1 cellular context compared by ENCODE assay signal in the genomic region with DNA sequence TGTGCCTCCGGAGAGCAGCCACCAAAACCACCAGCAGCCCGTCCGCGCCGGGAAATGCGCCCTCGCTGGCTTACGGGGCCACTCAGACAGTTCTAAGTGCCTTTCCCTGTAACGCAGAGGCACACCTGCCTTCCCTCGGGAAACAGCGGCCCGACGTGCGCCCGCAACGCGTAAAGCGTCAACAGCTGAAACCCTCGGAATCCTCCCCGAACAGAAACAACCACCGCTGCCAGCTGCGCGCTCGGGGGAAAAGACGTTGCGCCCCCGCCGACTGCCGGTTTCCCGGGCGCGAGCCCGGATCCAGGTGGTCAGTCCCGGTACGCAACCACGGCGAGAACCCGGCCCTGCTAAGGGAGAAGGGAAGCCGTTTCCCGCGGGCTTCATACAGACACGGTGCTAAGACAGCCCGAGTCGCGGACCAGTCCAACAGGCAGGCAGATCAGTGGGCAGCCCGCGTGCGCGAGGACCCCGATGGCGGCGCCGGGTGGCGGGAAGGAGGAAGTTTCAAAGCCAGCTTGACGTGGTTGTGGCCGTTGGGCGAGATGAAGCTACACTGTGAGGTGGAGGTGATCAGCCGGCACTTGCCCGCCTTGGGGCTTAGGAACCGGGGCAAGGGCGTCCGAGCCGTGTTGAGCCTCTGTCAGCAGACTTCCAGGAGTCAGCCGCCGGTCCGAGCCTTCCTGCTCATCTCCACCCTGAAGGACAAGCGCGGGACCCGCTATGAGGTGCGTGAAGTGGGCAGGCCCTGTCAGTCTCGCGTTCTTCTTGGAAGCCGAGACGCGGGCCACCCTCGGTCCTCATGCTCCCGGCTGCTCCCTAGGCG.
TF ChIP-seq lines count a peak whose summit lies in the region.

A gene with protein sequence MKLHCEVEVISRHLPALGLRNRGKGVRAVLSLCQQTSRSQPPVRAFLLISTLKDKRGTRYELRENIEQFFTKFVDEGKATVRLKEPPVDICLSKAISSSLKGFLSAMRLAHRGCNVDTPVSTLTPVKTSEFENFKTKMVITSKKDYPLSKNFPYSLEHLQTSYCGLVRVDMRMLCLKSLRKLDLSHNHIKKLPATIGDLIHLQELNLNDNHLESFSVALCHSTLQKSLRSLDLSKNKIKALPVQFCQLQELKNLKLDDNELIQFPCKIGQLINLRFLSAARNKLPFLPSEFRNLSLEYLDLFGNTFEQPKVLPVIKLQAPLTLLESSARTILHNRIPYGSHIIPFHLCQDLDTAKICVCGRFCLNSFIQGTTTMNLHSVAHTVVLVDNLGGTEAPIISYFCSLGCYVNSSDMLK (plus strand): TSS at position 462 of the 823 bp plus-strand sequence. CDS start 81 bp downstream, at position 543.

TF ChIP-seq in HepG2, 621 proteins besides CTCF, POLR2A, EP300 and RAD21 (continued from another document and continues in another):
- TF ChIP-seq, protein P1, sequence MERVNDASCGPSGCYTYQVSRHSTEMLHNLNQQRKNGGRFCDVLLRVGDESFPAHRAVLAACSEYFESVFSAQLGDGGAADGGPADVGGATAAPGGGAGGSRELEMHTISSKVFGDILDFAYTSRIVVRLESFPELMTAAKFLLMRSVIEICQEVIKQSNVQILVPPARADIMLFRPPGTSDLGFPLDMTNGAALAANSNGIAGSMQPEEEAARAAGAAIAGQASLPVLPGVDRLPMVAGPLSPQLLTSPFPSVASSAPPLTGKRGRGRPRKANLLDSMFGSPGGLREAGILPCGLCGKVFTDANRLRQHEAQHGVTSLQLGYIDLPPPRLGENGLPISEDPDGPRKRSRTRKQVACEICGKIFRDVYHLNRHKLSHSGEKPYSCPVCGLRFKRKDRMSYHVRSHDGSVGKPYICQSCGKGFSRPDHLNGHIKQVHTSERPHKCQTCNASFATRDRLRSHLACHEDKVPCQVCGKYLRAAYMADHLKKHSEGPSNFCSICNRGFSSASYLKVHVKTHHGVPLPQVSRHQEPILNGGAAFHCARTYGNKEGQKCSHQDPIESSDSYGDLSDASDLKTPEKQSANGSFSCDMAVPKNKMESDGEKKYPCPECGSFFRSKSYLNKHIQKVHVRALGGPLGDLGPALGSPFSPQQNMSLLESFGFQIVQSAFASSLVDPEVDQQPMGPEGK (CRISPR knock-in tag; IDR thresholded peaks at IDR 0.05), result peak; percentile 9
- no peak; the same call in 1 of the 2 replicates for TF ChIP-seq ONECUT2 (CRISPR knock-in tag; IDR thresholded peaks at IDR 0.05)
- TF ChIP-seq, protein P2, sequence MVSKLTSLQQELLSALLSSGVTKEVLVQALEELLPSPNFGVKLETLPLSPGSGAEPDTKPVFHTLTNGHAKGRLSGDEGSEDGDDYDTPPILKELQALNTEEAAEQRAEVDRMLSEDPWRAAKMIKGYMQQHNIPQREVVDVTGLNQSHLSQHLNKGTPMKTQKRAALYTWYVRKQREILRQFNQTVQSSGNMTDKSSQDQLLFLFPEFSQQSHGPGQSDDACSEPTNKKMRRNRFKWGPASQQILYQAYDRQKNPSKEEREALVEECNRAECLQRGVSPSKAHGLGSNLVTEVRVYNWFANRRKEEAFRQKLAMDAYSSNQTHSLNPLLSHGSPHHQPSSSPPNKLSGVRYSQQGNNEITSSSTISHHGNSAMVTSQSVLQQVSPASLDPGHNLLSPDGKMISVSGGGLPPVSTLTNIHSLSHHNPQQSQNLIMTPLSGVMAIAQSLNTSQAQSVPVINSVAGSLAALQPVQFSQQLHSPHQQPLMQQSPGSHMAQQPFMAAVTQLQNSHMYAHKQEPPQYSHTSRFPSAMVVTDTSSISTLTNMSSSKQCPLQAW (CRISPR knock-in tag; IDR thresholded peaks at IDR 0.05), result peak; percentile 91
- peak; percentile 47; the same call in 1 of the 2 replicates for TF ChIP-seq ZNF710 (CRISPR knock-in tag; IDR thresholded peaks at IDR 0.05; ENCODE audit: borderline replicate concordance)
- peak; percentile 58; the same call in 1 of the 2 replicates for TF ChIP-seq ZNF737 (CRISPR knock-in tag; IDR thresholded peaks at IDR 0.05; ENCODE audit: borderline replicate concordance)
- TF ChIP-seq SALL2 (CRISPR knock-in tag; IDR thresholded peaks at IDR 0.05), result peak; percentile 87; the same call in 1 of the 2 replicates
- TF ChIP-seq TBX2 (CRISPR knock-in tag; IDR thresholded peaks at IDR 0.05; ENCODE audit: borderline replicate concordance), result peak; percentile 74
- no peak for TF ChIP-seq ZNF101 (CRISPR knock-in tag; IDR thresholded peaks at IDR 0.05; ENCODE audit: borderline replicate concordance, low read depth)
- TF ChIP-seq, protein P3, sequence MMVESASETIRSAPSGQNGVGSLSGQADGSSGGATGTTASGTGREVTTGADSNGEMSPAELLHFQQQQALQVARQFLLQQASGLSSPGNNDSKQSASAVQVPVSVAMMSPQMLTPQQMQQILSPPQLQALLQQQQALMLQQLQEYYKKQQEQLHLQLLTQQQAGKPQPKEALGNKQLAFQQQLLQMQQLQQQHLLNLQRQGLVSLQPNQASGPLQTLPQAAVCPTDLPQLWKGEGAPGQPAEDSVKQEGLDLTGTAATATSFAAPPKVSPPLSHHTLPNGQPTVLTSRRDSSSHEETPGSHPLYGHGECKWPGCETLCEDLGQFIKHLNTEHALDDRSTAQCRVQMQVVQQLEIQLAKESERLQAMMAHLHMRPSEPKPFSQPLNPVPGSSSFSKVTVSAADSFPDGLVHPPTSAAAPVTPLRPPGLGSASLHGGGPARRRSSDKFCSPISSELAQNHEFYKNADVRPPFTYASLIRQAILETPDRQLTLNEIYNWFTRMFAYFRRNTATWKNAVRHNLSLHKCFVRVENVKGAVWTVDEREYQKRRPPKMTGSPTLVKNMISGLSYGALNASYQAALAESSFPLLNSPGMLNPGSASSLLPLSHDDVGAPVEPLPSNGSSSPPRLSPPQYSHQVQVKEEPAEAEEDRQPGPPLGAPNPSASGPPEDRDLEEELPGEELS (CRISPR knock-in tag; IDR thresholded peaks at IDR 0.05), result peak; percentile 42; the same call in 1 of the 2 replicates
- TF ChIP-seq, protein P4, sequence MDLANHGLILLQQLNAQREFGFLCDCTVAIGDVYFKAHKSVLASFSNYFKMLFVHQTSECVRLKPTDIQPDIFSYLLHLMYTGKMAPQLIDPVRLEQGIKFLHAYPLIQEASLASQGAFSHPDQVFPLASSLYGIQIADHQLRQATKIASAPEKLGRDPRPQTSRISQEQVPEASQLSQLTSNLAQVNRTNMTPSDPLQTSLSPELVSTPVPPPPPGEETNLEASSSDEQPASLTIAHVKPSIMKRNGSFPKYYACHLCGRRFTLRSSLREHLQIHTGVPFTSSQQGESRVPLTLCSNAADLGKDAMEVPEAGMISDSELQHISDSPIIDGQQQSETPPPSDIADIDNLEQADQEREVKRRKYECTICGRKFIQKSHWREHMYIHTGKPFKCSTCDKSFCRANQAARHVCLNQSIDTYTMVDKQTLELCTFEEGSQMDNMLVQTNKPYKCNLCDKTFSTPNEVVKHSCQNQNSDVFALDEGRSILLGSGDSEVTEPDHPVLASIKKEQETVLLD (CRISPR knock-in tag; IDR thresholded peaks at IDR 0.05; ENCODE audit: low read depth), result peak; percentile 89
- TF ChIP-seq HDAC1 (CRISPR knock-in tag; IDR thresholded peaks at IDR 0.05), result peak; percentile 97
- no peak for TF ChIP-seq MYNN (CRISPR knock-in tag; IDR thresholded peaks at IDR 0.05; ENCODE audit: low read depth)
- peak; percentile 66 for TF ChIP-seq ZNF609 (CRISPR knock-in tag; IDR thresholded peaks at IDR 0.05; ENCODE audit: borderline replicate concordance)
- TF ChIP-seq RNF2 (conservative IDR thresholded peaks at IDR 0.05; ENCODE audit: low read depth), result peak; percentile 79; the same call in 1 of the 2 replicates
- TF ChIP-seq PTBP1 (IDR thresholded peaks at IDR 0.05; ENCODE audit: low read depth, low read length, poor library complexity, severe bottlenecking), result peak; percentile 40
- TF ChIP-seq, protein P5, sequence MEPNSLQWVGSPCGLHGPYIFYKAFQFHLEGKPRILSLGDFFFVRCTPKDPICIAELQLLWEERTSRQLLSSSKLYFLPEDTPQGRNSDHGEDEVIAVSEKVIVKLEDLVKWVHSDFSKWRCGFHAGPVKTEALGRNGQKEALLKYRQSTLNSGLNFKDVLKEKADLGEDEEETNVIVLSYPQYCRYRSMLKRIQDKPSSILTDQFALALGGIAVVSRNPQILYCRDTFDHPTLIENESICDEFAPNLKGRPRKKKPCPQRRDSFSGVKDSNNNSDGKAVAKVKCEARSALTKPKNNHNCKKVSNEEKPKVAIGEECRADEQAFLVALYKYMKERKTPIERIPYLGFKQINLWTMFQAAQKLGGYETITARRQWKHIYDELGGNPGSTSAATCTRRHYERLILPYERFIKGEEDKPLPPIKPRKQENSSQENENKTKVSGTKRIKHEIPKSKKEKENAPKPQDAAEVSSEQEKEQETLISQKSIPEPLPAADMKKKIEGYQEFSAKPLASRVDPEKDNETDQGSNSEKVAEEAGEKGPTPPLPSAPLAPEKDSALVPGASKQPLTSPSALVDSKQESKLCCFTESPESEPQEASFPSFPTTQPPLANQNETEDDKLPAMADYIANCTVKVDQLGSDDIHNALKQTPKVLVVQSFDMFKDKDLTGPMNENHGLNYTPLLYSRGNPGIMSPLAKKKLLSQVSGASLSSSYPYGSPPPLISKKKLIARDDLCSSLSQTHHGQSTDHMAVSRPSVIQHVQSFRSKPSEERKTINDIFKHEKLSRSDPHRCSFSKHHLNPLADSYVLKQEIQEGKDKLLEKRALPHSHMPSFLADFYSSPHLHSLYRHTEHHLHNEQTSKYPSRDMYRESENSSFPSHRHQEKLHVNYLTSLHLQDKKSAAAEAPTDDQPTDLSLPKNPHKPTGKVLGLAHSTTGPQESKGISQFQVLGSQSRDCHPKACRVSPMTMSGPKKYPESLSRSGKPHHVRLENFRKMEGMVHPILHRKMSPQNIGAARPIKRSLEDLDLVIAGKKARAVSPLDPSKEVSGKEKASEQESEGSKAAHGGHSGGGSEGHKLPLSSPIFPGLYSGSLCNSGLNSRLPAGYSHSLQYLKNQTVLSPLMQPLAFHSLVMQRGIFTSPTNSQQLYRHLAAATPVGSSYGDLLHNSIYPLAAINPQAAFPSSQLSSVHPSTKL (CRISPR knock-in tag; IDR thresholded peaks at IDR 0.05), result peak; percentile 58
- TF ChIP-seq CHCHD3 (CRISPR knock-in tag; IDR thresholded peaks at IDR 0.05), result peak; percentile 74; the same call in 1 of the 2 replicates
- no peak for TF ChIP-seq JUN (CRISPR knock-in tag; IDR thresholded peaks at IDR 0.05)
- peak; percentile 86 for TF ChIP-seq AGO2 (optimal IDR thresholded peaks at IDR 0.05; ENCODE audit: low read depth, low read length)
- peak; percentile 69 for TF ChIP-seq CBX1 (IDR thresholded peaks at IDR 0.05; ENCODE audit: low read depth)
- TF ChIP-seq GPN1 (CRISPR knock-in tag; IDR thresholded peaks at IDR 0.05; ENCODE audit: borderline replicate concordance), result no peak
- TF ChIP-seq ZNF577 (CRISPR knock-in tag; IDR thresholded peaks at IDR 0.05; ENCODE audit: borderline replicate concordance, low read depth), result no peak
- TF ChIP-seq BORCS8-MEF2B (CRISPR knock-in tag; IDR thresholded peaks at IDR 0.05), result peak; percentile 95
- TF ChIP-seq MXI1 (IDR thresholded peaks at IDR 0.05; ENCODE audit: borderline replicate concordance, low read depth, low read length), result peak; percentile 79; the same call in 2 of the 3 replicates
- TF ChIP-seq, protein P6, sequence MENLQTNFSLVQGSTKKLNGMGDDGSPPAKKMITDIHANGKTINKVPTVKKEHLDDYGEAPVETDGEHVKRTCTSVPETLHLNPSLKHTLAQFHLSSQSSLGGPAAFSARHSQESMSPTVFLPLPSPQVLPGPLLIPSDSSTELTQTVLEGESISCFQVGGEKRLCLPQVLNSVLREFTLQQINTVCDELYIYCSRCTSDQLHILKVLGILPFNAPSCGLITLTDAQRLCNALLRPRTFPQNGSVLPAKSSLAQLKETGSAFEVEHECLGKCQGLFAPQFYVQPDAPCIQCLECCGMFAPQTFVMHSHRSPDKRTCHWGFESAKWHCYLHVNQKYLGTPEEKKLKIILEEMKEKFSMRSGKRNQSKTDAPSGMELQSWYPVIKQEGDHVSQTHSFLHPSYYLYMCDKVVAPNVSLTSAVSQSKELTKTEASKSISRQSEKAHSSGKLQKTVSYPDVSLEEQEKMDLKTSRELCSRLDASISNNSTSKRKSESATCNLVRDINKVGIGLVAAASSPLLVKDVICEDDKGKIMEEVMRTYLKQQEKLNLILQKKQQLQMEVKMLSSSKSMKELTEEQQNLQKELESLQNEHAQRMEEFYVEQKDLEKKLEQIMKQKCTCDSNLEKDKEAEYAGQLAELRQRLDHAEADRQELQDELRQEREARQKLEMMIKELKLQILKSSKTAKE (CRISPR knock-in tag; IDR thresholded peaks at IDR 0.05; ENCODE audit: borderline replicate concordance), result peak; percentile 26; the same call in 1 of the 2 replicates
- TF ChIP-seq TBL1XR1 (IDR thresholded peaks at IDR 0.05; ENCODE audit: borderline replicate concordance, low read length, partially characterized antibody), result peak; percentile 27
